ENCODE assay signal across 12 cellular contexts in genomic region chr6:142851601-142852000, GRCh38.
A peak's percentile ranks its signal among the peaks of the same experiment; 100 is the strongest.
DNase-seq lines count a peak whose midpoint lies in the region; ATAC-seq and TF ChIP-seq lines count a peak whose summit lies in the region.
"Had no signal": no experiment of that assay in that cellular context is flagged by ENCODE, and none has a peak within 500 bp of the region (broad histone marks: within the 10 kb centered on the region; RNA-seq: fewer than 3 reads in every experiment).

No MANE protein-coding gene starts in this region.

- H3K36me3 ChIP-seq in CD4-positive, alpha-beta memory T cell (ENCODE audit: insufficient read depth, low read length) = no peaks in the 10 kb centered on the region

- POLR2A ChIA-PET in CD4-positive, alpha-beta memory T cell (lab: Charles Lee; ENCODE audit: partially characterized antibody) = interaction anchor here (0.9 to 11.2 kb wide), 5 partner anchors 9 to 92 kb away, joined by 3 to 409 read pairs (median 124); partner anchors contain the start of gene HIVEP2
- POLR2A ChIA-PET in naive thymus-derived CD8-positive, alpha-beta T cell (lab: Charles Lee) = interaction anchor here (0.6 to 1.7 kb wide), 3 partner anchors 9 to 20 kb away, joined by 3 to 9 read pairs (median 3); no protein-coding TSS in a partner anchor

- CTCF ChIA-PET in CD4-positive, alpha-beta memory T cell (lab: Charles Lee; ENCODE audit: partially characterized antibody) = interaction anchor here (1.0 to 2.0 kb wide), 3 partner anchors 9 to 34 kb away, joined by 3 to 4 read pairs (median 3); no protein-coding TSS in a partner anchor

- TF ChIP-seq CTCF in HFFc6 (IDR thresholded peaks at IDR 0.05) = no peak

- H3K27ac ChIP-seq in CD4-positive, alpha-beta memory T cell (ENCODE audit: low read depth, low read length) = peak overlapping the region; percentile 46
- H3K27ac ChIP-seq: HL-60, parathyroid adenoma, VCaP had no signal

- no peaks in the 10 kb centered on the region for H3K27me3 Mint-ChIP-seq in CD4-positive, alpha-beta memory T cell
- H3K27me3 Mint-ChIP-seq in HFFc6 (ENCODE audit: insufficient read depth) = no peaks in the 10 kb centered on the region
- no peaks in the 10 kb centered on the region for H3K27me3 Mint-ChIP-seq in naive thymus-derived CD8-positive, alpha-beta T cell

- no peak for DNase-seq in CD4-positive, alpha-beta memory T cell
- DNase-seq in HFFc6 (no peak), globus pallidus (ENCODE audit: low spot score) (no peak)
- no peak for DNase-seq in activated naive CD4-positive, alpha-beta T cell treated with anti-CD3 and anti-CD28 coated beads, Interleukin-2, amount 50 U/mL, for 72 hours (ENCODE audit: low spot score in 2 of 2)
- DNase-seq in naive thymus-derived CD8-positive, alpha-beta T cell = no peak
- no peak for DNase-seq in stimulated activated CD8-positive, alpha-beta memory T cell treated with anti-CD3 and anti-CD28 coated beads, Interleukin-4, amount 100 ng/mL, for 48 hours

- H3K27ac Mint-ChIP-seq in CD4-positive, alpha-beta memory T cell = peak overlapping the region; percentile 88 to 96 (median 94)
- H3K27ac Mint-ChIP-seq in HFFc6 = peak overlapping the region; percentile 89
- peak overlapping the region; percentile 89 to 90 for H3K27ac Mint-ChIP-seq in activated naive CD4-positive, alpha-beta T cell treated with anti-CD3 and anti-CD28 coated beads, Interleukin-2, amount 50 U/mL, for 72 hours
- H3K27ac Mint-ChIP-seq in naive thymus-derived CD8-positive, alpha-beta T cell = peak overlapping the region; percentile 2 to 98 (median 79)
- H3K27ac Mint-ChIP-seq: CD14-positive monocyte had no signal

- peaks cover 83 to 100% (median 93%) of the 10 kb centered on the region in 4 donors for H3K4me1 Mint-ChIP-seq in CD4-positive, alpha-beta memory T cell
- peaks cover 98% of the 10 kb centered on the region for H3K4me1 Mint-ChIP-seq in HFFc6 (ENCODE audit: low read depth)
- H3K4me1 Mint-ChIP-seq in naive thymus-derived CD8-positive, alpha-beta T cell = peaks cover 49 to 99% (median 96%) of the 10 kb centered on the region in 4 donors

- no peaks in the 10 kb centered on the region for H3K27me3 ChIP-seq in CD4-positive, alpha-beta memory T cell (ENCODE audit: insufficient read depth, low read length)

- intact Hi-C loops in CD4-positive, alpha-beta memory T cell (cut with micrococcal nuclease) = no loop called here

- peak overlapping the region in 7 of 8 donors; percentile 37 to 86 (median 78) for H3K4me3 Mint-ChIP-seq in CD4-positive, alpha-beta memory T cell
- peak overlapping the region; percentile 6; the same call in 1 of the 2 replicates for H3K4me3 Mint-ChIP-seq in HFFc6
- H3K4me3 Mint-ChIP-seq in naive thymus-derived CD8-positive, alpha-beta T cell = peak overlapping the region in 7 of 10 donors; percentile 25 to 67 (median 42)
- H3K4me3 Mint-ChIP-seq: CD14-positive monocyte had no signal

- no peaks in the 10 kb centered on the region for H3K9me3 ChIP-seq in CD4-positive, alpha-beta memory T cell (ENCODE audit: control insufficient read depth in 1 of 2, low read length in 2 of 2)

- H3K4me3 ChIP-seq in CD4-positive, alpha-beta memory T cell (ENCODE audit: low read length in 2 of 2) = no peak overlapping the region

- H3K36me3 Mint-ChIP-seq in CD4-positive, alpha-beta memory T cell = peaks cover 0 to 5% of the 10 kb centered on the region in 2 donors
- no peaks in the 10 kb centered on the region for H3K36me3 Mint-ChIP-seq in HFFc6 (ENCODE audit: low read depth)
- peaks cover 6 to 19% of the 10 kb centered on the region in 2 donors for H3K36me3 Mint-ChIP-seq in activated naive CD4-positive, alpha-beta T cell treated with anti-CD3 and anti-CD28 coated beads, Interleukin-2, amount 50 U/mL, for 72 hours
- H3K36me3 Mint-ChIP-seq in naive thymus-derived CD8-positive, alpha-beta T cell = peaks cover 0 to 5% (median 0%) of the 10 kb centered on the region in 3 donors

- H3K9me3 Mint-ChIP-seq in CD4-positive, alpha-beta memory T cell = no peaks in the 10 kb centered on the region
- H3K9me3 Mint-ChIP-seq in HFFc6 = no peaks in the 10 kb centered on the region
- H3K9me3 Mint-ChIP-seq in activated naive CD4-positive, alpha-beta T cell treated with anti-CD3 and anti-CD28 coated beads, Interleukin-2, amount 50 U/mL, for 72 hours = no peaks in the 10 kb centered on the region
- no peaks in the 10 kb centered on the region for H3K9me3 Mint-ChIP-seq in naive thymus-derived CD8-positive, alpha-beta T cell

- ATAC-seq in activated naive CD4-positive, alpha-beta T cell treated with anti-CD3 and anti-CD28 coated beads, Interleukin-2, amount 50 U/mL, for 72 hours = peak; percentile 66 to 70
- ATAC-seq in naive thymus-derived CD8-positive, alpha-beta T cell = no peak
- no peak for ATAC-seq in GM21423 (IDR thresholded peaks at IDR 0.05; ENCODE audit: unreplicated experiment)
- ATAC-seq in GM18907 (IDR thresholded peaks at IDR 0.05; ENCODE audit: unreplicated experiment) = no peak

- H3K4me1 ChIP-seq in CD4-positive, alpha-beta memory T cell (ENCODE audit: insufficient read depth, low read length) = peaks cover 100% of the 10 kb centered on the region

Comparison
In these comparisons a context has a peak if more than half of its experiments do, and no peak if none do; other contexts are left out.
1. H3K4me3 Mint-ChIP-seq: peak in every context shown above with its lines; median percentile 78 in CD4-positive, alpha-beta memory T cell; 42 in naive thymus-derived CD8-positive, alpha-beta T cell; 6 in HFFc6.
2. ATAC-seq: peak in activated naive CD4-positive, alpha-beta T cell treated with anti-CD3 and anti-CD28 coated beads, Interleukin-2, amount 50 U/mL, for 72 hours (2 of 2); none in naive thymus-derived CD8-positive, alpha-beta T cell (0 of 2), GM21423 (single experiment) and GM18907 (single experiment).
3. Peak in every context shown above with its lines, with median percentiles within 50 percentile points of each other: H3K27ac Mint-ChIP-seq.